ENCODE assay signal across 8 cellular contexts in the genomic region with DNA sequence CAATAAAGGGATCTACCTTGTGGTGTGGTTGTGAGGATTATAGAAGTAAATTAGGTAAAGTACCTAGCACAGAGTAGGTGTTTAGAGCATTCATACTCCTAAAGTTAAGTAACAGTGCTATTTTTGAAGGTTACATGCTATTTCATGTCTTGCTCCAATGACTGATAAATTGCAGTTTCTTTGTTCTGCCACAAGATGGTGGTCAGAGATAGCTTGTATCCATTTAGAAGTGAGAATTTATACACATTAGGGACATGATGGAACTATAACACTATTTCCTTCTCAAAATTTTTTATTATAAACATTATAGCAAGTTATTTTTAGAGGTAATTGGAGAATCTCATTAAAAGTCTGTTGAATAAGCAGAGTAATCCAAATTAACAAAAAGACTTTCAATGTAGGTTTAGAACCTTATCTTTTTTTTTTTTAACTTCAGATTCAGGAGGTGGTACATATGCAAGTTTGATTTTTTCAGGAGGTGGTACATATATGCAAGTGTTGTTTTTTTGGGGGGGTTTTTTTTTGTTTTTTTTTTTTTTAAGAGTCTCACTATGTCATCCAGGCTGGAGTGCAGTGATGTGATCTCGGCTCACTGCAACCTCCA. TPM values are rescaled to one million over a fixed set of nuclear protein-coding genes. Genes with fewer than 3 reads are reported as not detected.
A peak's percentile ranks its signal among the peaks of the same experiment; 100 is the strongest.
DNase-seq lines count a peak whose midpoint lies in the region; ATAC-seq and TF ChIP-seq lines count a peak whose summit lies in the region.

No MANE protein-coding gene starts in this region.

- H3K27ac ChIP-seq in heart right ventricle = no peak overlapping the region
- H3K27ac ChIP-seq in SU-DHL-6 (ENCODE audit: low read depth, low read length) = no peak overlapping the region

- H3K4me3 ChIP-seq in heart right ventricle = no peak overlapping the region
- no peak overlapping the region for H3K4me3 ChIP-seq in SU-DHL-6 (ENCODE audit: insufficient read depth, low read length, poor library complexity, severe bottlenecking)

- H2AFZ ChIP-seq in SU-DHL-6 (ENCODE audit: low read depth, low read length, severe bottlenecking) = no peak overlapping the region

- H3K79me2 ChIP-seq in SU-DHL-6 (ENCODE audit: insufficient read depth, low read length) = peaks cover 52% of the 10 kb centered on the region

- H3K9ac ChIP-seq in SU-DHL-6 (ENCODE audit: low read length) = no peak overlapping the region

- H3K36me3 ChIP-seq in heart right ventricle (peaks cover 0 to 76% (median 6%) of the 10 kb centered on the region in 9 donors), SU-DHL-6 (ENCODE audit: low read length) (peaks cover 41% of the 10 kb centered on the region)

- H3K27me3 ChIP-seq in heart right ventricle (no peaks in the 10 kb centered on the region), SU-DHL-6 (ENCODE audit: low read length) (no peaks in the 10 kb centered on the region)

- no peaks in the 10 kb centered on the region for H3K9me2 ChIP-seq in SU-DHL-6 (replicated peaks; ENCODE audit: insufficient read depth, low read length)

- intact Hi-C loops in heart right ventricle (cut with DNase I) (loop anchor here in 1 of 10 donors (5.0 kb wide), 1 partner anchor 367 kb away; no protein-coding TSS in a partner anchor), cardiac septum (cut with DNase I) (no loop called here)

- H3F3A ChIP-seq in SU-DHL-6 (ENCODE audit: insufficient read depth) = peaks cover 21% of the 10 kb centered on the region

- WGBS in heart right ventricle, 2 donors = 96 to 100% methylated on average over 1 of the region's 1 CpG

- DNase-seq in heart right ventricle (no peak), cardiac septum (ENCODE audit: low spot score) (no peak), fibroblast of peridontal ligament (ENCODE audit: extremely low read depth) (peak; percentile 74), pulmonary artery endothelial cell (ENCODE audit: low read depth, low spot score) (peak; percentile 7), NCI-H2107 (lab: John Stamatoyannopoulos, UW) (no peak)

- H3K4me2 ChIP-seq in SU-DHL-6 (ENCODE audit: low read depth, low read length, poor library complexity, severe bottlenecking) = no peak overlapping the region

- H4K20me1 ChIP-seq in SU-DHL-6 (ENCODE audit: low read depth, low read length) = peaks cover 18% of the 10 kb centered on the region

- H3K9me3 ChIP-seq in heart right ventricle = no peaks in the 10 kb centered on the region
- no peaks in the 10 kb centered on the region for H3K9me3 ChIP-seq in SU-DHL-6 (ENCODE audit: insufficient read depth, low read length)

- ATAC-seq in heart right ventricle (peak in 2 of 8 donors; percentile 52 to 54), HG03378 (IDR thresholded peaks at IDR 0.05; ENCODE audit: unreplicated experiment) (peak; percentile 72), HG03025 (IDR thresholded peaks at IDR 0.05; ENCODE audit: low FRiP score, unreplicated experiment) (no peak)

- peaks cover 0 to 18% (median 6%) of the 10 kb centered on the region in 9 donors for H3K4me1 ChIP-seq in heart right ventricle

- peak; percentile 27 to 69 (median 61) for TF ChIP-seq CTCF in heart right ventricle (IDR thresholded peaks at IDR 0.05)
- peak; percentile 30 for TF ChIP-seq CTCF in SU-DHL-6 (IDR thresholded peaks at IDR 0.05; ENCODE audit: insufficient read depth, low read length, poor library complexity, severe bottlenecking)

RNA-seq across cellular contexts. Expression of a gene that starts 17.1 kb away (rescaled TPM):
- total RNA-seq in heart right ventricle = 10 to 100 TPM; 58.5 to 69.9 (median 62.4) TPM
- 10 to 100 TPM; 17.9 to 24.6 TPM for polyA plus RNA-seq in heart right ventricle
- total RNA-seq in cardiac septum = 52.4 TPM
- 88.4 and 129 TPM in 2 replicates for total RNA-seq in pulmonary artery endothelial cell

RNA-seq across cellular contexts. Expression of a gene that starts 17.4 kb away (rescaled TPM):
- total RNA-seq in heart right ventricle (10 to 100 TPM; 19.3 to 25.8 (median 21.7) TPM), cardiac septum (18.0 TPM), pulmonary artery endothelial cell (30.1 and 45.4 TPM in 2 replicates)
- polyA plus RNA-seq in heart right ventricle = 10 to 100 TPM in 1 of 2 donors, 1 to 10 TPM in 1; 7.6 to 10.0 TPM

Comparison
In these comparisons a context has a peak if more than half of its experiments do, and no peak if none do; other contexts are left out.
1. DNase-seq: peak in fibroblast of peridontal ligament (single experiment) and pulmonary artery endothelial cell (single experiment); none in heart right ventricle (0 of 2), cardiac septum (single experiment) and NCI-H2107 (single experiment).